Comparison of ENCODE assay signal across 1 cellular context in genomic region chr21:29034678-29035077, GRCh38.
TF ChIP-seq lines count a peak whose summit lies in the region.

No MANE protein-coding gene starts in this region.

TF ChIP-seq in GM12878, 131 proteins besides CTCF, POLR2A, EP300 and RAD21:
- TF ChIP-seq SPI1 (IDR thresholded peaks at IDR 0.05; ENCODE audit: borderline replicate concordance, insufficient read depth, low read depth, low read length) (peak; percentile 85), IKZF1 (conservative IDR thresholded peaks at IDR 0.05) (0 out of 2 replicates have a peak, but pooled peaks have one; percentile 11)
- TF ChIP-seq, protein P1, sequence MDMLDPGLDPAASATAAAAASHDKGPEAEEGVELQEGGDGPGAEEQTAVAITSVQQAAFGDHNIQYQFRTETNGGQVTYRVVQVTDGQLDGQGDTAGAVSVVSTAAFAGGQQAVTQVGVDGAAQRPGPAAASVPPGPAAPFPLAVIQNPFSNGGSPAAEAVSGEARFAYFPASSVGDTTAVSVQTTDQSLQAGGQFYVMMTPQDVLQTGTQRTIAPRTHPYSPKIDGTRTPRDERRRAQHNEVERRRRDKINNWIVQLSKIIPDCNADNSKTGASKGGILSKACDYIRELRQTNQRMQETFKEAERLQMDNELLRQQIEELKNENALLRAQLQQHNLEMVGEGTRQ (IDR thresholded peaks at IDR 0.05; ENCODE audit: borderline replicate concordance, low read depth, low read length): no peak
